In the genomic region with DNA sequence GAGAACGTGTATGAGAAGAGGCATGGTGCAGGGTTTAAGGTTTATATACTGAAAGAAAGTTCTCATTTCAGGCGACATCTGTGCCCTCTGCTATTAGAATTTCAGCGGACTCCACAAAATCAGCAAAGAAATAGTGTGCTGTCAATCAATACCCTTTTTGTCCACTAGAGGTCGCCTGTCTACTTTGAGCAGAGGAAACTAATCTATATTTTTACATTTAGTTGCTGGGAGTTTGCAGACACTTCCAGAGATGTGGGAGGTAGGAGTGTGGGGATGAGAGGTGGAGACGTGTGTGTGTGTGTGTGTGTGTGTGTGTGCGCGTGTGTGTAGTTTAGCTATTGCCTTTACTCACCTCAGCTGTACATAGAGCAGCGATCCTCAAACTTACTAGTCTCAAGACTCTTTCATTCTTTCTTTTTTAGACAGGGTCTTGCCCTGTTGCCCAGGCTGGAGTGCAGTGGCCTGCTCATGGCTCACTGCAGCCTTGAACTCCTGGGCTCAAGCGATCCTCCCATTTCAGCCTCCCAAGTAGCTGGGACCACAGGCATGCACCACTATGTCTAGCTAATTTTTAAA, we compare ENCODE assay signal across 1 cellular context.
A peak's percentile ranks its signal among the peaks of the same experiment; 100 is the strongest.
TF ChIP-seq lines count a peak whose summit lies in the region.

No MANE protein-coding gene starts in this region.

TF ChIP-seq in GM12878, 131 proteins besides CTCF, POLR2A, EP300 and RAD21:
- no peak for TF ChIP-seq CBX5 (IDR thresholded peaks at IDR 0.05; ENCODE audit: low read depth)
- TF ChIP-seq IRF4 (IDR thresholded peaks at IDR 0.05; ENCODE audit: low read depth, low read length): no peak
- TF ChIP-seq PML (IDR thresholded peaks at IDR 0.05; ENCODE audit: low read length): no peak
- TF ChIP-seq, protein P1, sequence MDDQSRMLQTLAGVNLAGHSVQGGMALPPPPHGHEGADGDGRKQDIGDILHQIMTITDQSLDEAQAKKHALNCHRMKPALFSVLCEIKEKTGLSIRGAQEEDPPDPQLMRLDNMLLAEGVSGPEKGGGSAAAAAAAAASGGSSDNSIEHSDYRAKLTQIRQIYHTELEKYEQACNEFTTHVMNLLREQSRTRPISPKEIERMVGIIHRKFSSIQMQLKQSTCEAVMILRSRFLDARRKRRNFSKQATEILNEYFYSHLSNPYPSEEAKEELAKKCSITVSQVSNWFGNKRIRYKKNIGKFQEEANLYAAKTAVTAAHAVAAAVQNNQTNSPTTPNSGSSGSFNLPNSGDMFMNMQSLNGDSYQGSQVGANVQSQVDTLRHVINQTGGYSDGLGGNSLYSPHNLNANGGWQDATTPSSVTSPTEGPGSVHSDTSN (IDR thresholded peaks at IDR 0.05; ENCODE audit: insufficient replicate concordance, low read depth, low read length): peak; percentile 85
- peak; percentile 58 for TF ChIP-seq SMC3 (IDR thresholded peaks at IDR 0.05; ENCODE audit: borderline replicate concordance, low read length)
- TF ChIP-seq, protein P2, sequence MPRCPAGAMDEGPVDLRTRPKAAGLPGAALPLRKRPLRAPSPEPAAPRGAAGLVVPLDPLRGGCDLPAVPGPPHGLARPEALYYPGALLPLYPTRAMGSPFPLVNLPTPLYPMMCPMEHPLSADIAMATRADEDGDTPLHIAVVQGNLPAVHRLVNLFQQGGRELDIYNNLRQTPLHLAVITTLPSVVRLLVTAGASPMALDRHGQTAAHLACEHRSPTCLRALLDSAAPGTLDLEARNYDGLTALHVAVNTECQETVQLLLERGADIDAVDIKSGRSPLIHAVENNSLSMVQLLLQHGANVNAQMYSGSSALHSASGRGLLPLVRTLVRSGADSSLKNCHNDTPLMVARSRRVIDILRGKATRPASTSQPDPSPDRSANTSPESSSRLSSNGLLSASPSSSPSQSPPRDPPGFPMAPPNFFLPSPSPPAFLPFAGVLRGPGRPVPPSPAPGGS (IDR thresholded peaks at IDR 0.05; ENCODE audit: borderline replicate concordance, insufficient read depth, low read depth, low read length, poor library complexity, severe bottlenecking): no peak
- TF ChIP-seq HDAC2 (IDR thresholded peaks at IDR 0.05): no peak
- no peak for TF ChIP-seq SMARCA5 (IDR thresholded peaks at IDR 0.05)
- no peak for TF ChIP-seq TCF3 (IDR thresholded peaks at IDR 0.05; ENCODE audit: borderline replicate concordance, insufficient read depth, low read depth, low read length)
- TF ChIP-seq CBFB (IDR thresholded peaks at IDR 0.05; ENCODE audit: low read depth): no peak
- no peak for TF ChIP-seq SIX5 (IDR thresholded peaks at IDR 0.05; ENCODE audit: low read depth, low read length, severe bottlenecking)
- TF ChIP-seq WRNIP1 (IDR thresholded peaks at IDR 0.05; ENCODE audit: borderline replicate concordance, low read depth, low read length): no peak
- TF ChIP-seq PAX5 (IDR thresholded peaks at IDR 0.05; ENCODE audit: borderline replicate concordance, low read depth, low read length): no peak
- TF ChIP-seq, protein P3, sequence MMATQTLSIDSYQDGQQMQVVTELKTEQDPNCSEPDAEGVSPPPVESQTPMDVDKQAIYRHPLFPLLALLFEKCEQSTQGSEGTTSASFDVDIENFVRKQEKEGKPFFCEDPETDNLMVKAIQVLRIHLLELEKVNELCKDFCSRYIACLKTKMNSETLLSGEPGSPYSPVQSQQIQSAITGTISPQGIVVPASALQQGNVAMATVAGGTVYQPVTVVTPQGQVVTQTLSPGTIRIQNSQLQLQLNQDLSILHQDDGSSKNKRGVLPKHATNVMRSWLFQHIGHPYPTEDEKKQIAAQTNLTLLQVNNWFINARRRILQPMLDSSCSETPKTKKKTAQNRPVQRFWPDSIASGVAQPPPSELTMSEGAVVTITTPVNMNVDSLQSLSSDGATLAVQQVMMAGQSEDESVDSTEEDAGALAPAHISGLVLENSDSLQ (IDR thresholded peaks at IDR 0.05): peak; percentile 94
- TF ChIP-seq FOXM1 (IDR thresholded peaks at IDR 0.05; ENCODE audit: low read depth, low read length): 0 out of 2 replicates have a peak, but pooled peaks have one; percentile 20
- TF ChIP-seq MYB (IDR thresholded peaks at IDR 0.05; ENCODE audit: borderline replicate concordance, low read depth, low read length): no peak
- TF ChIP-seq RCOR1 (conservative IDR thresholded peaks at IDR 0.05; ENCODE audit: low read depth, low read length): no peak
- TF ChIP-seq USF2 (IDR thresholded peaks at IDR 0.05; ENCODE audit: borderline replicate concordance, low read depth, low read length): no peak
TF ChIP-seq in GM12878: peak in this region for 4.
